21 cellular contexts compared by ENCODE assay signal in the genomic region with DNA sequence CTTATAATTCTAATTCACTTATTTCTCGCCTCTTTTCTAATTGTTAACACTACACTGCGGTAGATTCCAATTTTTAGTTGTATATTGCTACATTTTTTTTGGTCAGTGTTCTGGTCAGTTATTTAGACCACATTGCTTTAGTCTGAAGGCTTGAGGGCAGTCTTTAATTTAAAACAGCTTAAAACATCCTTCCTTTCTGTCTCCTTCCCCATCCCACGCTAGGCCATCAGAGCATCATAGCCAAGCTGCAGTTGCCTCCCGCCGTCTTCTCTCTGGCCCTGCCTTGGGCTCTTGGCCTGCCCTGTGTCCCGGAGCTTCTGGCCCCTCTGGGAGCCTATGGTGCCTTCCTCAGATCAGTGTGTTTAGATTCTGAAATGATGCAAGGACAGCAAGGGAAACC.
"Had no signal": no experiment of that assay in that cellular context is flagged by ENCODE, and none has a peak within 500 bp of the region (broad histone marks: within the 10 kb centered on the region; RNA-seq: fewer than 3 reads in every experiment).

No MANE protein-coding gene starts in this region.

- H3K36me3 ChIP-seq: colonic mucosa, esophagus squamous epithelium, heart left ventricle, right lobe of liver, stomach, thoracic aorta had no signal

- H3K4me3 ChIP-seq: colonic mucosa, esophagus squamous epithelium, heart left ventricle, lung, psoas muscle, right lobe of liver, stomach, thoracic aorta had no signal

- H3K9me3 ChIP-seq: colonic mucosa, esophagus squamous epithelium, heart left ventricle, psoas muscle, right lobe of liver, stomach, thoracic aorta had no signal

- DNase-seq: colonic mucosa; dermis blood vessel endothelial cell; esophagus squamous epithelium; heart left ventricle; hippocampal formation; left ventricle myocardium superior; mesenchymal stem cell; naive B cell; occipital lobe; psoas muscle; retina; right lobe of liver; stimulated activated CD4-positive, alpha-beta T cell treated with anti-CD3 and anti-CD28 coated beads, Interleukin-2, amount 100 ng/mL, for 24 hours; stimulated activated CD4-positive, alpha-beta T cell treated with anti-CD3 and anti-CD28 coated beads, Interleukin-4, amount 100 ng/mL, for 4 hours; stimulated activated naive B cell treated with anti-CD40 and anti-IgM and Interleukin-4, amounts not matched to agents 10 μg/mL and 1 μg/mL and 100 μg/mL, for 72 hours; stomach; substantia nigra; trophoblast cell had no signal

- H3K79me2 ChIP-seq: parathyroid adenoma had no signal

- H3K27me3 ChIP-seq: colonic mucosa, right lobe of liver had no signal

- H3K27ac ChIP-seq: colonic mucosa, esophagus squamous epithelium, heart left ventricle, parathyroid adenoma, psoas muscle, right lobe of liver, stomach, thoracic aorta had no signal

- H3K9ac ChIP-seq: parathyroid adenoma had no signal

- H2AFZ ChIP-seq: parathyroid adenoma had no signal

- H3K4me1 ChIP-seq: colonic mucosa, parathyroid adenoma, right lobe of liver had no signal
